ENCODE assay signal across 1 cellular context in genomic region chr12:237026-237815, GRCh38.
TF ChIP-seq lines count a peak whose summit lies in the region.

No MANE protein-coding gene starts in this region.

TF ChIP-seq in A549, 52 proteins besides CTCF, POLR2A, EP300 and RAD21 (continued from another document):
- TF ChIP-seq BCL3 (IDR thresholded peaks at IDR 0.05) (no peak), CBX8 (IDR thresholded peaks at IDR 0.05) (no peak), MYC (IDR thresholded peaks at IDR 0.05; ENCODE audit: borderline replicate concordance, low read length) (no peak), JUN (IDR thresholded peaks at IDR 0.05) (no peak), EHMT2 (IDR thresholded peaks at IDR 0.05; ENCODE audit: low read depth) (no peak), JUNB (IDR thresholded peaks at IDR 0.05) (no peak), POLR2AphosphoS2 (conservative IDR thresholded peaks at IDR 0.05; ENCODE audit: low read length) (no peak)
TF ChIP-seq in A549: peak in this region for 0.
